1 cellular context compared by ENCODE assay signal in genomic region chr13:42275098-42275471, GRCh38.
TF ChIP-seq lines count a peak whose summit lies in the region.

No MANE protein-coding gene starts in this region.

TF ChIP-seq in SK-N-SH, 30 proteins besides CTCF, POLR2A, EP300 and RAD21 (continued from another document):
- TF ChIP-seq, protein P1, sequence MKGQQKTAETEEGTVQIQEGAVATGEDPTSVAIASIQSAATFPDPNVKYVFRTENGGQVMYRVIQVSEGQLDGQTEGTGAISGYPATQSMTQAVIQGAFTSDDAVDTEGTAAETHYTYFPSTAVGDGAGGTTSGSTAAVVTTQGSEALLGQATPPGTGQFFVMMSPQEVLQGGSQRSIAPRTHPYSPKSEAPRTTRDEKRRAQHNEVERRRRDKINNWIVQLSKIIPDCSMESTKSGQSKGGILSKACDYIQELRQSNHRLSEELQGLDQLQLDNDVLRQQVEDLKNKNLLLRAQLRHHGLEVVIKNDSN (IDR thresholded peaks at IDR 0.05; ENCODE audit: borderline replicate concordance, low read depth), result no peak
- TF ChIP-seq TAF1 (IDR thresholded peaks at IDR 0.05; ENCODE audit: borderline replicate concordance, low read depth, low read length), result no peak
